Comparison of ENCODE assay signal across 1 cellular context in genomic region chr9:114690308-114690707, GRCh38.
TF ChIP-seq lines count a peak whose summit lies in the region.

No MANE protein-coding gene starts in this region.

TF ChIP-seq in SK-N-SH, 30 proteins besides CTCF, POLR2A, EP300 and RAD21 (continued from another document):
- TF ChIP-seq ZBTB33 (IDR thresholded peaks at IDR 0.05; ENCODE audit: borderline replicate concordance, low read depth): no peak
- peak; percentile 29; the same call in 1 of the 2 replicates for TF ChIP-seq JUND (IDR thresholded peaks at IDR 0.05)
- peak; percentile 71 for TF ChIP-seq TCF12 (IDR thresholded peaks at IDR 0.05)
